30 cellular contexts compared by ENCODE assay signal in the genomic region with DNA sequence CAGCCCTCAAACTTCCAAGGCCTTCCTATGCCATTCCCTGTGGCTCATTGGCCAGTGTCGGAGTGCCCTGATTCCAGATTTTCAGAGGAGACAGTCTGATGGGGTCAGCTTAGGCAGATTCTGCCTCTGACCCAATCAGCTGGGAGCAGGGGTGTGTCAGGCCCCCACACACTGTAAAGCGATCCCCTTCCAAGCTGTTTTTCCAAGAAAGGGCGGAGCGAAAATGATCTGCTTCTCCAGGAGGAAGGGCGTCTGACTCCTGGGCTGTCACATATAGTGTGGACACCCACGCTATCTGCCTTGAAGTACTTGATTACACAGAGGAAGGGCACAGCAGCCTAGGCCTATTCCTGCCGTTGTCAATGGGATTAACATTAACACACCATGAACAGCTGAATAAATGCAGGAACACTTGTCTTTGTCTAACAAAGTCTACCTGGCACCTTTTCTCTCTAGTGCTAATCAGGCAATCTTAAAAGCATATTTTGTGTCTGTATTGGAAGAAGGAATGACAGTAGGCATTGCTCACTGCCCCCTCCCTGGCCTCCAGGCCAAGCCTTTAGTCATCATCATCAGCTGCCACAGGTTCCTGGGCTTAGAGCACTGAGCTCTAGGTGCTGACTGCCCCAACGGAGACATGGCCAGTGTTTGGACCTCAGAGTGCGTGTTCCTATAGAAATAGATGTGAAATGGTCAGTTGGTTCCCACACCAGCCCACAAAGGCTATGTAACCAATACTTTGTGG.
DNase-seq lines count a peak whose midpoint lies in the region; ATAC-seq and TF ChIP-seq lines count a peak whose summit lies in the region.
"Had no signal": no experiment of that assay in that cellular context is flagged by ENCODE, and none has a peak within 500 bp of the region (broad histone marks: within the 10 kb centered on the region; RNA-seq: fewer than 3 reads in every experiment).

No MANE protein-coding gene starts in this region.

- POLR2A ChIA-PET in SK-N-SH (lab: Yijun Ruan, JAX): no interaction called here

- no peaks in the 10 kb centered on the region for H3K36me3 ChIP-seq in RWPE2 (ENCODE audit: low read depth)
- H3K36me3 ChIP-seq in SK-N-SH (replicated peaks in 1 of 2; ENCODE audit: control insufficient read depth in 1 of 2, insufficient read depth in 2 of 2, low read length in 1 of 2): no peaks in the 10 kb centered on the region
- H3K36me3 ChIP-seq: adrenal gland; BLaER1 treated with 17β-estradiol and CSF1 and Interleukin-3, amounts not matched to agents 10 nM and 100 nM; gastroesophageal sphincter had no signal

- H3K4me1 ChIP-seq in RWPE2 (ENCODE audit: insufficient read depth, poor library complexity, severe bottlenecking) (no peaks in the 10 kb centered on the region), SK-N-SH (ENCODE audit: control insufficient read depth in 1 of 2, insufficient read depth in 2 of 2, low read depth in 1 of 2, low read length in 1 of 2) (no peaks in the 10 kb centered on the region)
- H3K4me1 ChIP-seq: adrenal gland, body of pancreas, gastroesophageal sphincter, parathyroid adenoma had no signal

- H3K27ac ChIP-seq in RWPE2 (ENCODE audit: poor library complexity, severe bottlenecking) (no peak overlapping the region), SK-N-SH (ENCODE audit: low read depth in 2 of 2, low read length in 1 of 2) (no peak overlapping the region)
- H3K27ac ChIP-seq: 22Rv1; adrenal gland; BLaER1 treated with 17β-estradiol and CSF1 and Interleukin-3, amounts not matched to agents 10 nM and 100 nM; body of pancreas; dorsolateral prefrontal cortex; gastroesophageal sphincter; hepatocyte; parathyroid adenoma; RWPE1; skin epidermis had no signal

- no peak for TF ChIP-seq CTCF in RWPE2 (IDR thresholded peaks at IDR 0.05; ENCODE audit: poor library complexity, severe bottlenecking)
- TF ChIP-seq CTCF in SK-N-SH (IDR thresholded peaks at IDR 0.05): no peak

- H3K4me3 ChIP-seq in RWPE2 (ENCODE audit: severe bottlenecking) (no peak overlapping the region), SK-N-SH (ENCODE audit: low read depth in 2 of 2, low read length in 1 of 2) (no peak overlapping the region)
- H3K4me3 ChIP-seq: adrenal gland; BLaER1 treated with 17β-estradiol and CSF1 and Interleukin-3, amounts not matched to agents 10 nM and 100 nM; body of pancreas; dorsolateral prefrontal cortex; gastroesophageal sphincter; hepatocyte; skin epidermis had no signal

- no peaks in the 10 kb centered on the region for H3K9me2 ChIP-seq in SK-N-SH

- H4K20me1 ChIP-seq in SK-N-SH (ENCODE audit: insufficient read depth): no peaks in the 10 kb centered on the region
- H4K20me1 ChIP-seq: BLaER1 treated with 17β-estradiol and CSF1 and Interleukin-3, amounts not matched to agents 10 nM and 100 nM had no signal

- H3K9me3 ChIP-seq in RWPE2 (ENCODE audit: severe bottlenecking): no peaks in the 10 kb centered on the region
- no peaks in the 10 kb centered on the region for H3K9me3 ChIP-seq in SK-N-SH
- H3K9me3 ChIP-seq: adrenal gland had no signal

- no peak overlapping the region for H3K9ac ChIP-seq in SK-N-SH
- H3K9ac ChIP-seq: BLaER1 treated with 17β-estradiol and CSF1 and Interleukin-3, amounts not matched to agents 10 nM and 100 nM; parathyroid adenoma had no signal

- H3K27me3 ChIP-seq in RWPE2 (ENCODE audit: insufficient read depth, poor library complexity, severe bottlenecking) (no peaks in the 10 kb centered on the region), SK-N-SH (ENCODE audit: insufficient read depth) (no peaks in the 10 kb centered on the region)
- H3K27me3 ChIP-seq: adrenal gland; BLaER1 treated with 17β-estradiol and CSF1 and Interleukin-3, amounts not matched to agents 10 nM and 100 nM; body of pancreas had no signal

- CTCF ChIA-PET in SK-N-SH (lab: Yijun Ruan, JAX): interaction anchor here (0.7 to 1.5 kb wide), 3 partner anchors 8 to 82 kb away, joined by 3 to 4 read pairs (median 3); no protein-coding TSS in a partner anchor

- 33% methylated on average over 5 of the region's 9 CpGs for WGBS in SK-N-SH (ENCODE audit: low lambda C conversion rate)

- ATAC-seq in RWPE2 (ENCODE audit: low read depth): peak; percentile 52; the same call in 2 of the 3 replicates
- ATAC-seq in GM21786 (IDR thresholded peaks at IDR 0.05; ENCODE audit: unreplicated experiment): no peak
- no peak for ATAC-seq in GM21381 (IDR thresholded peaks at IDR 0.05; ENCODE audit: unreplicated experiment)
- ATAC-seq: activated T-cell treated with anti-CD3 and anti-CD28 coated beads, Interleukin-2, amount 50 U/mL, for 72 hours; body of pancreas; gastroesophageal sphincter; left lobe of liver had no signal

- no peak for TF ChIP-seq RAD21 in SK-N-SH (IDR thresholded peaks at IDR 0.05; ENCODE audit: low read length)

- no peak for TF ChIP-seq EP300 in SK-N-SH (IDR thresholded peaks at IDR 0.05; ENCODE audit: borderline replicate concordance in 1 of 2, low read depth in 1 of 2, low read length in 1 of 2)

- no peak overlapping the region for H2AFZ ChIP-seq in SK-N-SH (ENCODE audit: low read depth)
- H2AFZ ChIP-seq: hepatocyte, parathyroid adenoma had no signal

- no peaks in the 10 kb centered on the region for H3F3A ChIP-seq in SK-N-SH (replicated peaks; ENCODE audit: insufficient read depth)

- DNase-seq in NCI-H2029 (lab: John Stamatoyannopoulos, UW) (peak; percentile 48), NCI-H2029 treated with DMSO at 0.1 percent for 48 hours (lab: John Stamatoyannopoulos, UW) (no peak), ELR (ENCODE audit: low read depth) (peak; percentile 13), RWPE2 (ENCODE audit: low spot score) (no peak), iPS-NIHi11 (ENCODE audit: low spot score) (peak; percentile 19), SK-N-SH (no peak)
- DNase-seq: activated CD4-positive, alpha-beta memory T cell treated with anti-CD3 and anti-CD28 coated beads for 36 hours; activated CD4-positive, CD25-positive, alpha-beta regulatory T cell treated with anti-CD3 and anti-CD28 coated beads, Interleukin-2, amount 50 U/mL, for 72 hours; activated naive CD4-positive, alpha-beta T cell treated with anti-CD3 and anti-CD28 coated beads for 36 hours; activated T-cell treated with anti-CD3 and anti-CD28 coated beads, Interleukin-2, amount 50 U/mL, for 72 hours; adrenal gland; body of pancreas; dorsolateral prefrontal cortex; immature natural killer cell; mesenchymal stem cell; NCI-H1694; NCI-H748 treated with DMSO at 0.1 percent for 48 hours; retina; stimulated activated naive CD4-positive, alpha-beta T cell treated with Interleukin-2 at 50 U/mL for 16 hours; T-helper 2 cell had no signal

- no peak overlapping the region for H3K4me2 ChIP-seq in SK-N-SH
- H3K4me2 ChIP-seq: BLaER1 treated with 17β-estradiol and CSF1 and Interleukin-3, amounts not matched to agents 10 nM and 100 nM; hepatocyte had no signal

- H3K79me2 ChIP-seq in SK-N-SH (ENCODE audit: insufficient read depth): no peaks in the 10 kb centered on the region
- H3K79me2 ChIP-seq: hepatocyte, parathyroid adenoma had no signal

TF ChIP-seq in SK-N-SH, 30 proteins besides CTCF, POLR2A, EP300 and RAD21 (continues in another document):
- no peak for TF ChIP-seq NFIC (IDR thresholded peaks at IDR 0.05; ENCODE audit: borderline replicate concordance)
- TF ChIP-seq NRF1 (IDR thresholded peaks at IDR 0.05; ENCODE audit: low read depth, low read length): no peak
- TF ChIP-seq, protein P1, sequence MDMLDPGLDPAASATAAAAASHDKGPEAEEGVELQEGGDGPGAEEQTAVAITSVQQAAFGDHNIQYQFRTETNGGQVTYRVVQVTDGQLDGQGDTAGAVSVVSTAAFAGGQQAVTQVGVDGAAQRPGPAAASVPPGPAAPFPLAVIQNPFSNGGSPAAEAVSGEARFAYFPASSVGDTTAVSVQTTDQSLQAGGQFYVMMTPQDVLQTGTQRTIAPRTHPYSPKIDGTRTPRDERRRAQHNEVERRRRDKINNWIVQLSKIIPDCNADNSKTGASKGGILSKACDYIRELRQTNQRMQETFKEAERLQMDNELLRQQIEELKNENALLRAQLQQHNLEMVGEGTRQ (IDR thresholded peaks at IDR 0.05; ENCODE audit: borderline replicate concordance, low read depth, low read length): no peak
- TF ChIP-seq, protein P2, sequence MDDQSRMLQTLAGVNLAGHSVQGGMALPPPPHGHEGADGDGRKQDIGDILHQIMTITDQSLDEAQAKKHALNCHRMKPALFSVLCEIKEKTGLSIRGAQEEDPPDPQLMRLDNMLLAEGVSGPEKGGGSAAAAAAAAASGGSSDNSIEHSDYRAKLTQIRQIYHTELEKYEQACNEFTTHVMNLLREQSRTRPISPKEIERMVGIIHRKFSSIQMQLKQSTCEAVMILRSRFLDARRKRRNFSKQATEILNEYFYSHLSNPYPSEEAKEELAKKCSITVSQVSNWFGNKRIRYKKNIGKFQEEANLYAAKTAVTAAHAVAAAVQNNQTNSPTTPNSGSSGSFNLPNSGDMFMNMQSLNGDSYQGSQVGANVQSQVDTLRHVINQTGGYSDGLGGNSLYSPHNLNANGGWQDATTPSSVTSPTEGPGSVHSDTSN (IDR thresholded peaks at IDR 0.05): no peak
- TF ChIP-seq TEAD4 (IDR thresholded peaks at IDR 0.05; ENCODE audit: borderline replicate concordance, insufficient read depth): no peak
- no peak for TF ChIP-seq ELF1 (IDR thresholded peaks at IDR 0.05)
- no peak for TF ChIP-seq RFX5 (IDR thresholded peaks at IDR 0.05; ENCODE audit: low read length)
- no peak for TF ChIP-seq JUND (IDR thresholded peaks at IDR 0.05)
- TF ChIP-seq YY1 (IDR thresholded peaks at IDR 0.05; ENCODE audit: low read depth): no peak
- no peak for TF ChIP-seq MEF2A (IDR thresholded peaks at IDR 0.05; ENCODE audit: borderline replicate concordance, low read depth)
- no peak for TF ChIP-seq RCOR1 (IDR thresholded peaks at IDR 0.05; ENCODE audit: low read length)
- TF ChIP-seq, protein P3, sequence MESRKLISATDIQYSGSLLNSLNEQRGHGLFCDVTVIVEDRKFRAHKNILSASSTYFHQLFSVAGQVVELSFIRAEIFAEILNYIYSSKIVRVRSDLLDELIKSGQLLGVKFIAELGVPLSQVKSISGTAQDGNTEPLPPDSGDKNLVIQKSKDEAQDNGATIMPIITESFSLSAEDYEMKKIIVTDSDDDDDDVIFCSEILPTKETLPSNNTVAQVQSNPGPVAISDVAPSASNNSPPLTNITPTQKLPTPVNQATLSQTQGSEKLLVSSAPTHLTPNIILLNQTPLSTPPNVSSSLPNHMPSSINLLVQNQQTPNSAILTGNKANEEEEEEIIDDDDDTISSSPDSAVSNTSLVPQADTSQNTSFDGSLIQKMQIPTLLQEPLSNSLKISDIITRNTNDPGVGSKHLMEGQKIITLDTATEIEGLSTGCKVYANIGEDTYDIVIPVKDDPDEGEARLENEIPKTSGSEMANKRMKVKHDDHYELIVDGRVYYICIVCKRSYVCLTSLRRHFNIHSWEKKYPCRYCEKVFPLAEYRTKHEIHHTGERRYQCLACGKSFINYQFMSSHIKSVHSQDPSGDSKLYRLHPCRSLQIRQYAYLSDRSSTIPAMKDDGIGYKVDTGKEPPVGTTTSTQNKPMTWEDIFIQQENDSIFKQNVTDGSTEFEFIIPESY (IDR thresholded peaks at IDR 0.05; ENCODE audit: borderline replicate concordance, low read depth): no peak
- no peak for TF ChIP-seq GATA2 (CRISPR knock-in tag; IDR thresholded peaks at IDR 0.05)
- no peak for TF ChIP-seq TCF12 (IDR thresholded peaks at IDR 0.05)
- no peak for TF ChIP-seq SMC3 (IDR thresholded peaks at IDR 0.05; ENCODE audit: low read depth, low read length)

Comparison
In these comparisons a context has a peak if more than half of its experiments do, and no peak if none do; other contexts are left out.
1. DNase-seq: peak in NCI-H2029 (single experiment), ELR (single experiment) and iPS-NIHi11 (single experiment); none in NCI-H2029 treated with DMSO at 0.1 percent for 48 hours (single experiment), RWPE2 (single experiment) and SK-N-SH (single experiment).